ENCODE assay signal across 1 cellular context in genomic region chr3:114418107-114418506, GRCh38.
TF ChIP-seq lines count a peak whose summit lies in the region.

No MANE protein-coding gene starts in this region.

TF ChIP-seq in IMR-90, 13 proteins besides CTCF, POLR2A, EP300 and RAD21 (continued from another document):
- no peak for TF ChIP-seq ELK1 (IDR thresholded peaks at IDR 0.05; ENCODE audit: borderline replicate concordance, low read depth, low read length)
- TF ChIP-seq NFE2L2 (IDR thresholded peaks at IDR 0.05; ENCODE audit: low read depth, low read length): no peak
